ENCODE assay signal across 2 cellular contexts in the genomic region with DNA sequence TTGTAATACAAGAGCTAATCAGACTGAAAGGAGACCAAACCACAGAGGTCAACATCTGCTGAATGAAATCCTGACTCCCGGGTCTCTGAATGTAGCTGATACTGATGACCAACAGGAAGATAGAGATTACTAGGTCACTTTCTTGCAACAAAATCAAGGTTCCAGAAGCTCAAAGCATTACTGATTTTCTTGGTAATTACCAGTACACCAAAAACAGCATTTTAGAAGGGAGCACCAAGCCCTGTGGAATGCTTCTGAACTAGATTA.
TF ChIP-seq lines count a peak whose summit lies in the region.

No MANE protein-coding gene starts in this region.

TF ChIP-seq in IMR-90, 13 proteins besides CTCF, POLR2A, EP300 and RAD21:
- TF ChIP-seq USF2 (IDR thresholded peaks at IDR 0.05; ENCODE audit: low read depth, low read length) (no peak), RCOR1 (IDR thresholded peaks at IDR 0.05; ENCODE audit: insufficient replicate concordance, low read length) (no peak), RFX5 (IDR thresholded peaks at IDR 0.05; ENCODE audit: low read depth, low read length) (no peak), CHD1 (IDR thresholded peaks at IDR 0.05; ENCODE audit: low read depth, low read length) (no peak), MAZ (IDR thresholded peaks at IDR 0.05; ENCODE audit: borderline replicate concordance, low read depth, low read length) (no peak), NFE2L2 (IDR thresholded peaks at IDR 0.05; ENCODE audit: low read depth, low read length) (no peak), MXI1 (IDR thresholded peaks at IDR 0.05; ENCODE audit: borderline replicate concordance, low read depth, low read length) (no peak), FOS (IDR thresholded peaks at IDR 0.05; ENCODE audit: low read depth, low read length) (no peak), SMC3 (IDR thresholded peaks at IDR 0.05; ENCODE audit: low read depth, low read length) (no peak), CEBPB (IDR thresholded peaks at IDR 0.05; ENCODE audit: low read depth, low read length) (no peak), ELK1 (IDR thresholded peaks at IDR 0.05; ENCODE audit: borderline replicate concordance, low read depth, low read length) (no peak), MAFK (IDR thresholded peaks at IDR 0.05; ENCODE audit: low read depth, low read length) (no peak), BHLHE40 (IDR thresholded peaks at IDR 0.05; ENCODE audit: low read depth, low read length) (no peak)
TF ChIP-seq in IMR-90: peak in this region for 0.

TF ChIP-seq in H1, 55 proteins besides CTCF, POLR2A, EP300 and RAD21:
- TF ChIP-seq YY1 (IDR thresholded peaks at IDR 0.05; ENCODE audit: low read depth, low read length): no peak
- TF ChIP-seq ASH2L (IDR thresholded peaks at IDR 0.05; ENCODE audit: low read length): no peak
- TF ChIP-seq RNF2 (IDR thresholded peaks at IDR 0.05; ENCODE audit: borderline replicate concordance, low read depth, low read length, missing control alignments, poor library complexity, severe bottlenecking): no peak
- TF ChIP-seq USF2 (IDR thresholded peaks at IDR 0.05; ENCODE audit: low read length): no peak
- no peak for TF ChIP-seq NANOG (IDR thresholded peaks at IDR 0.05; ENCODE audit: insufficient read depth, low read depth, low read length, poor library complexity, severe bottlenecking)
- no peak for TF ChIP-seq KDM4A (IDR thresholded peaks at IDR 0.05; ENCODE audit: low read depth, low read length, severe bottlenecking)
- no peak for TF ChIP-seq BACH1 (IDR thresholded peaks at IDR 0.05; ENCODE audit: low read length)
- no peak for TF ChIP-seq ATF3 (IDR thresholded peaks at IDR 0.05; ENCODE audit: insufficient read depth, low read depth, low read length)
- TF ChIP-seq BCL11A (IDR thresholded peaks at IDR 0.05; ENCODE audit: low read depth in 2 of 2, low read length in 2 of 2): no peak
- no peak for TF ChIP-seq RBBP5 (IDR thresholded peaks at IDR 0.05; ENCODE audit: borderline replicate concordance, low read depth, low read length)
- TF ChIP-seq EGR1 (IDR thresholded peaks at IDR 0.05; ENCODE audit: borderline replicate concordance, low read depth, low read length): no peak
- no peak for TF ChIP-seq HDAC6 (IDR thresholded peaks at IDR 0.05; ENCODE audit: low read depth, low read length)
